ENCODE assay signal across 1 cellular context in the genomic region with DNA sequence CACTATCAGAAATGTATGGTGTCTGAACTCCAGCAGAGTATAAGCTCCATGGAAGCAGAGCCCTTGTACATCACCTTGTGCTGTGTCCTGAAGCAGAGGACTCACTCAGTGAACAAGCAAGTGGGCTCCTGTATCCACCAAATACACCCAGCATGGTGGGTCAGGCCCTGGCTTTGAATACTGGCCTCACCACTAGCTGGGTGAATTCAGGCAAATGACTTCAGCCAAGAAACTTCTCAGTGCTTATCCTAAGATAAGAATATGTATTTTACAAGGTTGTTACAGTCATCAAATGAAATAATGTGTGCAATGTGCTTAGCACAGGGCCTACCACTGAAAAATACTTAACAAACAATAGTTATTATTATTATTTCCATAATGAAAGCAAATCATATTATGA.
TF ChIP-seq lines count a peak whose summit lies in the region.

No MANE protein-coding gene starts in this region.

TF ChIP-seq in HepG2, 621 proteins besides CTCF, POLR2A, EP300 and RAD21 (continued from another document):
- TF ChIP-seq ZEB1 (IDR thresholded peaks at IDR 0.05; ENCODE audit: insufficient replicate concordance, low read depth): no peak
- TF ChIP-seq, protein P1, sequence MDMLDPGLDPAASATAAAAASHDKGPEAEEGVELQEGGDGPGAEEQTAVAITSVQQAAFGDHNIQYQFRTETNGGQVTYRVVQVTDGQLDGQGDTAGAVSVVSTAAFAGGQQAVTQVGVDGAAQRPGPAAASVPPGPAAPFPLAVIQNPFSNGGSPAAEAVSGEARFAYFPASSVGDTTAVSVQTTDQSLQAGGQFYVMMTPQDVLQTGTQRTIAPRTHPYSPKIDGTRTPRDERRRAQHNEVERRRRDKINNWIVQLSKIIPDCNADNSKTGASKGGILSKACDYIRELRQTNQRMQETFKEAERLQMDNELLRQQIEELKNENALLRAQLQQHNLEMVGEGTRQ (IDR thresholded peaks at IDR 0.05; ENCODE audit: low read depth, low read length): no peak
- TF ChIP-seq, protein P1 (CRISPR knock-in tag; IDR thresholded peaks at IDR 0.05; ENCODE audit: borderline replicate concordance): no peak
- TF ChIP-seq ISL2 (CRISPR knock-in tag; IDR thresholded peaks at IDR 0.05): no peak
- TF ChIP-seq, protein P2, sequence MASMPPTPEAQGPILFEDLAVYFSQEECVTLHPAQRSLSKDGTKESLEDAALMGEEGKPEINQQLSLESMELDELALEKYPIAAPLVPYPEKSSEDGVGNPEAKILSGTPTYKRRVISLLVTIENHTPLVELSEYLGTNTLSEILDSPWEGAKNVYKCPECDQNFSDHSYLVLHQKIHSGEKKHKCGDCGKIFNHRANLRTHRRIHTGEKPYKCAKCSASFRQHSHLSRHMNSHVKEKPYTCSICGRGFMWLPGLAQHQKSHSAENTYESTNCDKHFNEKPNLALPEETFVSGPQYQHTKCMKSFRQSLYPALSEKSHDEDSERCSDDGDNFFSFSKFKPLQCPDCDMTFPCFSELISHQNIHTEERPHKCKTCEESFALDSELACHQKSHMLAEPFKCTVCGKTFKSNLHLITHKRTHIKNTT (CRISPR knock-in tag; IDR thresholded peaks at IDR 0.05): no peak
- TF ChIP-seq, protein P3, sequence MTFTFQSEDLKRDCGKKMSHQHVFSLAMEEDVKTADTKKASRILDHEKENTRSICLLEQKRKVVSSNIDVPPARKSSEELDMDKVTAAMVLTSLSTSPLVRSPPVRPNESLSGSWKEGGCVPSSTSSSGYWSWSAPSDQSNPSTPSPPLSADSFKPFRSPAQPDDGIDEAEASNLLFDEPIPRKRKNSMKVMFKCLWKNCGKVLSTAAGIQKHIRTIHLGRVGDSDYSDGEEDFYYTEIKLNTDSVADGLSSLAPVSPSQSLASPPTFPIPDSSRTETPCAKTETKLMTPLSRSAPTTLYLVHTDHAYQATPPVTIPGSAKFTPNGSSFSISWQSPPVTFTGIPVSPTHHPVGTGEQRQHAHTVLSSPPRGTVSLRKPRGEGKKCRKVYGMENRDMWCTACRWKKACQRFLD (CRISPR knock-in tag; IDR thresholded peaks at IDR 0.05; ENCODE audit: borderline replicate concordance): no peak
- TF ChIP-seq MAF1 (CRISPR knock-in tag; IDR thresholded peaks at IDR 0.05; ENCODE audit: borderline replicate concordance): no peak
